In the genomic region with DNA sequence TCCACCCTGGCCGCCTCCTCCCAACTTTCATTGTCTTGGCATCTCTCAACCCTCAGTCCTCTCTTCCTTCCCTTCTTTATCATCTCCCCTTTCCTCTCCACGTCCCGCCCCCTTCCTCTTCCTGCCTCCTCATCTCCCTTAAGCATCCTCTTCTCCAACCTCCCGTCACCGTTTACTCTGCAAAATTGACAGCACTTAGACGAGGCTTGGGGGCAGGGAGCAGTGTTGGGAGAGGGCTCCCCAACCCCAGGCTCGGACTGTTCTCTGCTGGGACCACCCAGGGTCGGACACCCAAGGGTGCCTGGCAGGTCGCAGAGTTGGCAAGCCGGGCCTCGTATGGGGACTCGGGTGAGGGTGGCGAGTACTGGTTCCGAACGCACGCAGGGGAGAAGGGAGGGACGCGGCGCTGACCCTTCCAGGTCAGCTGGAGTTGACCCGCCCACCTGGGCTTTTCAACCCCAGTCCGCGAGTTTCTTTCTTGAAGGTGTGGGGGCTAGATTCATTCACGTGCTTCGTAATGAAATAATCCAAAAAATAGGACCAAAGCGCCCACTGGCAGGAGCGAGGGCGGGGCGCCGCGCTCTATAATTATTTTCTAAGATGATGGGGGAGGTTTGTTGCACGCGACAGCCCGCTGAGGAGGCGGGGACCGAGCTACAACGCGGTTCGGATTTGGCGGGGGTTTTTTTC, we compare ENCODE assay signal across 7 cellular contexts. TPM values are rescaled to one million over a fixed set of nuclear protein-coding genes. Genes with fewer than 3 reads are reported as not detected.
DNase-seq lines count a peak whose midpoint lies in the region; ATAC-seq and TF ChIP-seq lines count a peak whose summit lies in the region.

No MANE protein-coding gene starts in this region.

- H3K9me3 ChIP-seq in OCI-LY3 (ENCODE audit: insufficient read depth, low read length) (no peaks in the 10 kb centered on the region), liver (ENCODE audit: control insufficient read depth in 4 of 4, low read length in 3 of 4) (no peaks in the 10 kb centered on the region)

- H3K27me3 ChIP-seq in GM23338 (ENCODE audit: insufficient read depth): no peaks in the 10 kb centered on the region
- no peaks in the 10 kb centered on the region for H3K27me3 ChIP-seq in OCI-LY3 (ENCODE audit: low read depth, low read length)
- no peaks in the 10 kb centered on the region for H3K27me3 ChIP-seq in liver (ENCODE audit: control insufficient read depth in 4 of 4, insufficient read depth in 4 of 4, low read length in 3 of 4)

- H3K4me3 Mint-ChIP-seq in GM23338: peak overlapping the region; percentile 96
- H3K4me3 Mint-ChIP-seq in MCF 10A (ENCODE audit: unreplicated experiment): peak overlapping the region; percentile 89

- H3K27me3 Mint-ChIP-seq in GM23338 (ENCODE audit: insufficient read depth, low read depth, poor library complexity) (peaks cover 35% of the 10 kb centered on the region), MCF 10A (ENCODE audit: insufficient read depth, unreplicated experiment) (no peaks in the 10 kb centered on the region)

- no TSS peak for BruUV-seq in MCF 10A (replicated peaks; lab: Mats Ljungman, UMichigan)

- H3K4me1 Mint-ChIP-seq in GM23338 (peaks cover 57% of the 10 kb centered on the region), MCF 10A (ENCODE audit: insufficient read depth, unreplicated experiment) (peaks cover 47% of the 10 kb centered on the region)

- H3K4me3 ChIP-seq in GM23338 (peak overlapping the region; percentile 100), OCI-LY3 (ENCODE audit: low read length) (peak overlapping the region; percentile 91), liver (ENCODE audit: low read depth in 1 of 3, low read length in 3 of 3) (peak overlapping the region in 2 of 3 donors; percentile 15 to 33)

- intact Hi-C loops in MCF 10A (cut with micrococcal nuclease): no loop called here

- CTCF ChIA-PET in MCF 10A (lab: Yijun Ruan, JAX): interaction anchor here (0.7 to 5.9 kb wide), 8 partner anchors 7 to 182 kb away, joined by 3 to 50 read pairs (median 4); a partner anchor contains a TSS

- 14% methylated on average over 39 of the region's 39 CpGs for WGBS in liver

- H3K9me2 ChIP-seq in GM23338 (ENCODE audit: insufficient read depth): no peaks in the 10 kb centered on the region

- H3K79me2 ChIP-seq in GM23338 (replicated peaks; ENCODE audit: insufficient read depth) (peaks cover 23% of the 10 kb centered on the region), OCI-LY3 (ENCODE audit: low read length) (peaks cover 24% of the 10 kb centered on the region)

- H2AFZ ChIP-seq in GM23338 (peak overlapping the region; percentile 69; the same call in 1 of the 2 replicates), OCI-LY3 (ENCODE audit: low read depth, low read length) (peak overlapping the region; percentile 44; the same call in 1 of the 2 replicates)

- H3K36me3 ChIP-seq in GM23338 (ENCODE audit: insufficient read depth) (peaks cover 13% of the 10 kb centered on the region), OCI-LY3 (replicated peaks; ENCODE audit: low read depth, low read length) (peaks cover 23% of the 10 kb centered on the region), liver (ENCODE audit: control insufficient read depth in 4 of 4, insufficient read depth in 3 of 4, low read depth in 1 of 4, low read length in 3 of 4) (peaks cover 0 to 9% (median 0%) of the 10 kb centered on the region in 4 donors)

- H3K36me3 Mint-ChIP-seq in GM23338 (ENCODE audit: low read depth) (peaks cover 36% of the 10 kb centered on the region), MCF 10A (ENCODE audit: insufficient read depth, unreplicated experiment) (peaks cover 31% of the 10 kb centered on the region)

- peak overlapping the region; percentile 98 for H3K4me2 ChIP-seq in GM23338
- H3K4me2 ChIP-seq in OCI-LY3 (ENCODE audit: low read length): peak overlapping the region; percentile 83

- peak; percentile 71 for DNase-seq in GM23338 (ENCODE audit: low spot score)
- no peak for DNase-seq in MCF 10A (ENCODE audit: unreplicated experiment)
- peak; percentile 12 for DNase-seq in superior temporal gyrus (ENCODE audit: extremely low spot score)
- no peak for DNase-seq in omental fat pad (ENCODE audit: low spot score)
- DNase-seq in iPS-NIHi7 (ENCODE audit: extremely low spot score): no peak

- no peak for ATAC-seq in GM23338
- no peak for ATAC-seq in omental fat pad (ENCODE audit: low FRiP score)

- H3K9me3 Mint-ChIP-seq in GM23338: peaks cover 4% of the 10 kb centered on the region; the same call in 1 of the 3 replicates
- no peaks in the 10 kb centered on the region for H3K9me3 Mint-ChIP-seq in MCF 10A (ENCODE audit: unreplicated experiment)

- POLR2A ChIA-PET in MCF 10A (lab: Yijun Ruan, JAX): interaction anchor here (0.5 to 7.9 kb wide), 16 partner anchors 8 to 843 kb away, joined by 3 to 120 read pairs (median 4); a partner anchor contains a TSS

- H3K4me1 ChIP-seq in GM23338 (ENCODE audit: insufficient read depth) (peaks cover 53% of the 10 kb centered on the region), OCI-LY3 (ENCODE audit: low read length) (peaks cover 37% of the 10 kb centered on the region), liver (ENCODE audit: control insufficient read depth in 4 of 4, insufficient read depth in 4 of 4, low read length in 3 of 4) (peaks cover 17 to 54% (median 39%) of the 10 kb centered on the region in 4 donors)

- no peak for TF ChIP-seq RAD21 in liver (IDR thresholded peaks at IDR 0.05)

- 0 out of 2 replicates have a peak, but pooled peaks cover 2% of the 10 kb centered on the region for H4K20me1 ChIP-seq in GM23338 (replicated peaks; ENCODE audit: insufficient read depth)
- H4K20me1 ChIP-seq in OCI-LY3 (ENCODE audit: insufficient read depth, low read length): peaks cover 14% of the 10 kb centered on the region

- peak overlapping the region; percentile 63 for H3K27ac Mint-ChIP-seq in GM23338
- peak overlapping the region; percentile 94 for H3K27ac Mint-ChIP-seq in MCF 10A (ENCODE audit: low read depth, unreplicated experiment)

- peaks cover 38% of the 10 kb centered on the region for H3F3A ChIP-seq in GM23338 (replicated peaks; ENCODE audit: low read depth)

- H3K9ac ChIP-seq in OCI-LY3 (ENCODE audit: low read length): peak overlapping the region; percentile 92
- H3K9ac ChIP-seq in liver (ENCODE audit: low read depth in 1 of 2, low read length in 2 of 2): no peak overlapping the region

- peak overlapping the region; percentile 78 for H3K27ac ChIP-seq in GM23338 (ENCODE audit: low read depth)
- peak overlapping the region; percentile 75; the same call in 1 of the 2 replicates for H3K27ac ChIP-seq in OCI-LY3 (ENCODE audit: low read length)
- peak overlapping the region; percentile 6 to 84 for H3K27ac ChIP-seq in liver (ENCODE audit: low read depth in 1 of 2, low read length in 2 of 2)

- no peak for TF ChIP-seq CTCF in GM23338 (conservative IDR thresholded peaks at IDR 0.05; ENCODE audit: low read depth in 2 of 2)
- TF ChIP-seq CTCF in OCI-LY3 (IDR thresholded peaks at IDR 0.05; ENCODE audit: low read depth, low read length): no peak
- TF ChIP-seq CTCF in MCF 10A (IDR thresholded peaks at IDR 0.05; ENCODE audit: unreplicated experiment): no peak
- no peak for TF ChIP-seq CTCF in liver (IDR thresholded peaks at IDR 0.05; ENCODE audit: low read depth, low read length, missing input control)
- TF ChIP-seq CTCF in omental fat pad (IDR thresholded peaks at IDR 0.05): no peak

TF ChIP-seq in liver, 16 proteins besides CTCF, POLR2A, EP300 and RAD21 (continues in another document):
- TF ChIP-seq HNF4G (IDR thresholded peaks at IDR 0.05) (no peak), FOXA2 (IDR thresholded peaks at IDR 0.05) (no peak), HNF4A (conservative IDR thresholded peaks at IDR 0.05) (no peak), NR2F2 (IDR thresholded peaks at IDR 0.05) (no peak), JUND (IDR thresholded peaks at IDR 0.05) (no peak), RXRA (IDR thresholded peaks at IDR 0.05) (no peak)
- TF ChIP-seq, protein P1, sequence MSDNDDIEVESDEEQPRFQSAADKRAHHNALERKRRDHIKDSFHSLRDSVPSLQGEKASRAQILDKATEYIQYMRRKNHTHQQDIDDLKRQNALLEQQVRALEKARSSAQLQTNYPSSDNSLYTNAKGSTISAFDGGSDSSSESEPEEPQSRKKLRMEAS (IDR thresholded peaks at IDR 0.05): no peak

RNA-seq across cellular contexts. Expression of a gene that starts 0.8 kb away (rescaled TPM):
- 59.7 and 67.6 TPM in 2 replicates for total RNA-seq in GM23338 (2014; rRNA removed; shearing (Covaris generic))
- polyA plus RNA-seq in GM23338 (2016; fragmentation: Nextera tagmentation; extraction: Ambion mirVana) (76.7 and 78.7 TPM in 2 replicates), liver (10 to 100 TPM in 1 of 2 donors, 1 to 10 TPM in 1; 7.3 to 18.7 TPM)
- total RNA-seq in MCF 10A (2022) (21.3 and 25.0 TPM in 2 replicates), liver (10 to 100 TPM; 11.1 to 16.9 TPM), omental fat pad (10 to 100 TPM; 15.6 to 32.9 (median 20.6) TPM)

RNA-seq across cellular contexts. Expression of a gene that starts 3.2 kb away (rescaled TPM):
- total RNA-seq in GM23338 (2014; rRNA removed; shearing (Covaris generic)): 8.9 and 13.3 TPM in 2 replicates
- polyA plus RNA-seq in GM23338 (2016; fragmentation: Nextera tagmentation; extraction: Ambion mirVana) (13.6 and 16.6 TPM in 2 replicates), liver (under 1 TPM; 0.16 to 0.28 TPM)
- total RNA-seq in MCF 10A (2022) (0.42 and 0.96 TPM in 2 replicates), liver (under 1 TPM; 0.09 to 0.59 TPM), omental fat pad (1 to 10 TPM in 2 of 4 donors, under 1 TPM in 2; 0.28 to 9.8 (median 1.0) TPM)

RNA-seq across cellular contexts. Expression of a gene that starts 5.1 kb away (rescaled TPM):
- total RNA-seq in GM23338 (2014; rRNA removed; shearing (Covaris generic)): 2.6 and 3.7 TPM in 2 replicates
- polyA plus RNA-seq in GM23338 (2016; fragmentation: Nextera tagmentation; extraction: Ambion mirVana) (1.4 and 2.0 TPM in 2 replicates), liver (10 to 100 TPM; 40.1 to 61.4 TPM)
- total RNA-seq in MCF 10A (2022) (56.5 and 71.9 TPM in 2 replicates), liver (10 to 100 TPM; 30.7 to 78.4 TPM), omental fat pad (100 to 1,000 TPM; 101 to 151 (median 129) TPM)

RNA-seq across cellular contexts. Expression of a gene that starts 8.8 kb away (rescaled TPM):
- total RNA-seq in GM23338 (2014; rRNA removed; shearing (Covaris generic)): 181 and 270 TPM in 2 replicates
- polyA plus RNA-seq in GM23338 (2016; fragmentation: Nextera tagmentation; extraction: Ambion mirVana) (155 and 170 TPM in 2 replicates), liver (10 to 100 TPM; 16.0 to 61.7 TPM)
- total RNA-seq in MCF 10A (2022) (185 and 194 TPM in 2 replicates), liver (100 to 1,000 TPM in 1 of 2 donors, 10 to 100 TPM in 1; 28.4 to 272 TPM), omental fat pad (10 to 100 TPM; 38.0 to 76.9 (median 57.7) TPM)

RNA-seq across cellular contexts. Expression of a gene that starts 24.6 kb away (rescaled TPM):
- total RNA-seq in GM23338 (2014; rRNA removed; shearing (Covaris generic)): 179 and 192 TPM in 2 replicates
- 110 and 120 TPM in 2 replicates for polyA plus RNA-seq in GM23338 (2016; fragmentation: Nextera tagmentation; extraction: Ambion mirVana)
- total RNA-seq in MCF 10A (2022): 36.3 and 53.8 TPM in 2 replicates
- 10 to 100 TPM; 15.0 to 80.1 TPM for total RNA-seq in liver
- 10 to 100 TPM; 39.9 to 58.7 TPM for polyA plus RNA-seq in liver
- total RNA-seq in omental fat pad: 10 to 100 TPM in 3 of 4 donors, 1 to 10 TPM in 1; 9.2 to 25.2 (median 13.1) TPM

Comparison
In these comparisons a context has a peak if more than half of its experiments do, and no peak if none do; other contexts are left out.
1. DNase-seq: peak in GM23338 (single experiment) and superior temporal gyrus (single experiment); none in MCF 10A (single experiment), omental fat pad (single experiment) and iPS-NIHi7 (single experiment).
2. H3K4me3 ChIP-seq: peak in every context shown above with its lines; median percentile 100 in GM23338; 91 in OCI-LY3; 24 in liver.
3. Peak in every context shown above with its lines, with median percentiles within 50 percentile points of each other: H3K27ac ChIP-seq.